Comparison of ENCODE assay signal across 8 cellular contexts in the genomic region with DNA sequence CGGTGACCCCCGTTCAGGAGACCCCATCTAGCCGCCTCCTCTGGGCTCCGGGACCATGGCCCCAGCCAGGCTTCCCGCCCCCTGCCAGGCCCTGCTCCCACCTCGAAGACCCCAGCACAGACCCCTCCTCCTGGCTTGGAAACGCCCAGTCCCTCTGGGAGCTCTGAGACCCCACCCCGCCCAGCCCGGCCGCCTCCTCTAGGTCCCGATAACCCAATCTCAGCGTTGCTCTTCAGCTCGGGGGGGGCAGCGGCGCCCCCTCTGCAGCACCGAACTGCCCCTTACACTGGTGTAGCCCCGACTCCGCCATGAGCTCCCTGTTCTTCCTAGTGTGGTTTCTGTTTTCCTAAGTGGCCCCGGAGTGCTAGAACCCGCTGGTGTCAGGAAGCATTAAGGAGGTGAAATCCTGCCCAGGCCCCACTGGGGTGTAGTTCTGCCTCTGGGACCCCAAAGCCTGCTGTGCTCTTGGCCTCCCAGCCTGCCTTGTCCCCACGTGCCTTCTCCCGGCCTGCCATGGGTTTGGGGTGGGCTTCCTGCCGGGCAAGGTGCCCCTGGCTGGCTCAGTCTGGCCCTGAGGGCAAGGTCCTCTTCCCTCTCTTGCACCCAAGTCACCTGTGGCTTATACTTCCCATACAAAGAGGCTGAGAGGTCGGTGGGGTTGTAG. TPM values are rescaled to one million over a fixed set of nuclear protein-coding genes. Genes with fewer than 3 reads are reported as not detected.
DNase-seq lines count a peak whose midpoint lies in the region; ATAC-seq and TF ChIP-seq lines count a peak whose summit lies in the region.

No MANE protein-coding gene starts in this region.

- H3K4me1 Mint-ChIP-seq in chondrocyte (ENCODE audit: low read depth): peaks cover 9% of the 10 kb centered on the region
- peaks cover 6 to 14% (median 9%) of the 10 kb centered on the region in 7 donors for H3K4me1 Mint-ChIP-seq in naive thymus-derived CD4-positive, alpha-beta T cell

- H3K36me3 Mint-ChIP-seq in chondrocyte (ENCODE audit: low read depth): no peaks in the 10 kb centered on the region
- H3K36me3 Mint-ChIP-seq in naive thymus-derived CD4-positive, alpha-beta T cell: peaks cover 0 to 4% (median 4%) of the 10 kb centered on the region in 5 donors

- H3K27me3 Mint-ChIP-seq in chondrocyte (ENCODE audit: low read depth): no peaks in the 10 kb centered on the region
- peaks cover 0 to 3% (median 0%) of the 10 kb centered on the region in 5 donors for H3K27me3 Mint-ChIP-seq in naive thymus-derived CD4-positive, alpha-beta T cell

- H3K4me3 ChIP-seq in AG04449 (ENCODE audit: low read depth, low read length) (peak overlapping the region; percentile 84), HL-60 (replicated peaks; ENCODE audit: insufficient read depth, low read length) (peak overlapping the region; percentile 49)
- H3K4me3 ChIP-seq in naive thymus-derived CD4-positive, alpha-beta T cell (ENCODE audit: low read length): peak overlapping the region; percentile 87

- intact Hi-C loops in naive thymus-derived CD4-positive, alpha-beta T cell (cut with micrococcal nuclease): loop anchor here (1.0 to 10.0 kb wide), 8 partner anchors 58 to 449 kb away; a partner anchor contains a TSS

- H3K36me3 ChIP-seq in naive thymus-derived CD4-positive, alpha-beta T cell (ENCODE audit: control insufficient read depth in 2 of 3, insufficient read depth in 3 of 3, low read length in 3 of 3): no peaks in the 10 kb centered on the region

- no peak overlapping the region for H3K27ac Mint-ChIP-seq in chondrocyte (ENCODE audit: unreplicated experiment)
- peak overlapping the region in 8 of 9 donors; percentile 43 to 82 (median 72) for H3K27ac Mint-ChIP-seq in naive thymus-derived CD4-positive, alpha-beta T cell

- H3K27me3 ChIP-seq in HL-60 (ENCODE audit: insufficient read depth, poor library complexity, severe bottlenecking): no peaks in the 10 kb centered on the region
- H3K27me3 ChIP-seq in naive thymus-derived CD4-positive, alpha-beta T cell (ENCODE audit: control insufficient read depth in 2 of 2, insufficient read depth in 2 of 2, low read length in 2 of 2): no peaks in the 10 kb centered on the region

- no peak for ATAC-seq in naive thymus-derived CD4-positive, alpha-beta T cell
- ATAC-seq in HG02678 (IDR thresholded peaks at IDR 0.05; ENCODE audit: unreplicated experiment): no peak

- CTCF ChIA-PET in AG04449 (lab: Yijun Ruan, JAX): interaction anchor here (1.0 kb wide), 1 partner anchor 847 kb away, joined by 3 read pairs; no protein-coding TSS in a partner anchor
- CTCF ChIA-PET in naive thymus-derived CD4-positive, alpha-beta T cell (lab: Charles Lee): interaction anchor here (0.6 kb wide), 1 partner anchor 231 kb away, joined by 3 read pairs; a partner anchor contains a TSS

- H3K4me1 ChIP-seq in naive thymus-derived CD4-positive, alpha-beta T cell (ENCODE audit: control insufficient read depth in 2 of 2, insufficient read depth in 2 of 2, low read length in 2 of 2): peaks cover 9% of the 10 kb centered on the region in 2 donors

- H3K4me3 Mint-ChIP-seq in chondrocyte (ENCODE audit: unreplicated experiment): peak overlapping the region; percentile 69
- peak overlapping the region; percentile 39 to 89 (median 70) for H3K4me3 Mint-ChIP-seq in naive thymus-derived CD4-positive, alpha-beta T cell

- TF ChIP-seq CTCF in AG04449 (IDR thresholded peaks at IDR 0.05; ENCODE audit: insufficient read depth, low read length, missing control alignments) (no peak), HL-60 (IDR thresholded peaks at IDR 0.05; ENCODE audit: insufficient read depth, low read length) (no peak), chondrocyte (IDR thresholded peaks at IDR 0.05) (no peak)

- POLR2A ChIA-PET in AG04449 (lab: Yijun Ruan, JAX): no interaction called here
- POLR2A ChIA-PET in naive thymus-derived CD4-positive, alpha-beta T cell (lab: Charles Lee): interaction anchor here (1.1 to 4.1 kb wide), 3 partner anchors 58 to 95 kb away, joined by 3 to 29 read pairs (median 6); a partner anchor contains a TSS

- H3K9me3 ChIP-seq in naive thymus-derived CD4-positive, alpha-beta T cell (ENCODE audit: control insufficient read depth in 2 of 3, low read length in 3 of 3): peaks cover 0 to 24% (median 0%) of the 10 kb centered on the region in 3 experiments

- peaks cover 16% of the 10 kb centered on the region for H3K9me3 Mint-ChIP-seq in chondrocyte (ENCODE audit: low read depth)
- H3K9me3 Mint-ChIP-seq in naive thymus-derived CD4-positive, alpha-beta T cell: peaks cover 0 to 19% (median 10%) of the 10 kb centered on the region in 11 donors

- H3K27ac ChIP-seq in HL-60 (replicated peaks): no peak overlapping the region
- H3K27ac ChIP-seq in naive thymus-derived CD4-positive, alpha-beta T cell (ENCODE audit: low read depth, low read length): peak overlapping the region; percentile 97

- no peak for DNase-seq in AG04449 (ENCODE audit: low read depth, low spot score)
- no peak for DNase-seq in HL-60 (ENCODE audit: low read depth in 1 of 2, low spot score in 1 of 2)
- peak; percentile 69 for DNase-seq in chondrocyte (ENCODE audit: low spot score)
- DNase-seq in naive thymus-derived CD4-positive, alpha-beta T cell: peak in 1 of 9 donors; percentile 10
- DNase-seq in OCI-M2 (lab: John Stamatoyannopoulos, UW; ENCODE audit: unreplicated experiment): no peak
- DNase-seq in C1 segment of cervical spinal cord (lab: John Stamatoyannopoulos, UW): no peak
- no peak for DNase-seq in epidermal melanocyte (ENCODE audit: insufficient read length, low spot score)

RNA-seq across cellular contexts. Expression of a gene that starts 10.7 kb away (rescaled TPM):
- total RNA-seq in chondrocyte: 0.62 to 0.92 TPM in 2 of 3 replicates, not detected in the other
- 1 to 10 TPM; 2.0 to 3.7 (median 2.5) TPM for total RNA-seq in naive thymus-derived CD4-positive, alpha-beta T cell
- 10 to 100 TPM; 12.5 to 20.5 TPM for polyA plus RNA-seq in naive thymus-derived CD4-positive, alpha-beta T cell

RNA-seq across cellular contexts. Expression of a gene that starts 57.0 kb away (rescaled TPM):
- total RNA-seq in chondrocyte: 20.4 to 25.6 TPM (median 22.4 TPM) in 3 replicates
- 10 to 100 TPM; 12.3 to 37.0 (median 26.7) TPM for total RNA-seq in naive thymus-derived CD4-positive, alpha-beta T cell
- 10 to 100 TPM; 15.7 to 26.5 TPM for polyA plus RNA-seq in naive thymus-derived CD4-positive, alpha-beta T cell
